In genomic region chr1:201885531-201886075, GRCh38 we compare ENCODE assay signal across 15 cellular contexts. TPM values are rescaled to one million over a fixed set of nuclear protein-coding genes. Genes with fewer than 3 reads are reported as not detected.
A peak's percentile ranks its signal among the peaks of the same experiment; 100 is the strongest.
DNase-seq lines count a peak whose midpoint lies in the region; ATAC-seq and TF ChIP-seq lines count a peak whose summit lies in the region.
"Had no signal": no experiment of that assay in that cellular context is flagged by ENCODE, and none has a peak within 500 bp of the region (broad histone marks: within the 10 kb centered on the region; RNA-seq: fewer than 3 reads in every experiment).

No MANE protein-coding gene starts in this region.

- H3K9me3 Mint-ChIP-seq in GM23338, result no peaks in the 10 kb centered on the region; the same call in 2 of the 3 replicates

- no peaks in the 10 kb centered on the region for H3K79me2 ChIP-seq in GM23338 (replicated peaks; ENCODE audit: insufficient read depth)
- H3K79me2 ChIP-seq in fibroblast of lung (ENCODE audit: control insufficient read depth, insufficient read depth, low read length), result no peaks in the 10 kb centered on the region

- peaks cover 10% of the 10 kb centered on the region for H3K4me1 ChIP-seq in GM23338 (ENCODE audit: insufficient read depth)
- peaks cover 28% of the 10 kb centered on the region for H3K4me1 ChIP-seq in fibroblast of lung (ENCODE audit: control insufficient read depth, extremely low read depth, insufficient read depth, low read length)
- H3K4me1 ChIP-seq in skeletal muscle tissue (ENCODE audit: control insufficient read depth in 3 of 3, insufficient read depth in 3 of 3, low read length in 3 of 3), result peaks cover 79 to 93% (median 81%) of the 10 kb centered on the region in 3 donors

- H3K4me2 ChIP-seq in GM23338 (no peak overlapping the region), fibroblast of lung (ENCODE audit: extremely low read depth, insufficient read depth, low read length) (no peak overlapping the region)

- no peak overlapping the region for H2AFZ ChIP-seq in GM23338
- H2AFZ ChIP-seq in fibroblast of lung (ENCODE audit: low read length), result no peak overlapping the region

- H3K4me3 Mint-ChIP-seq in GM23338, result no peak overlapping the region

- H4K20me1 ChIP-seq in GM23338 (replicated peaks; ENCODE audit: insufficient read depth) (no peaks in the 10 kb centered on the region), fibroblast of lung (ENCODE audit: control insufficient read depth, extremely low read depth, insufficient read depth, low read length) (no peaks in the 10 kb centered on the region)

- no peaks in the 10 kb centered on the region for H3K9me2 ChIP-seq in GM23338 (ENCODE audit: insufficient read depth)

- H3K27me3 Mint-ChIP-seq in GM23338 (ENCODE audit: insufficient read depth, low read depth, poor library complexity), result peaks cover 15% of the 10 kb centered on the region

- peak overlapping the region; percentile 42; the same call in 1 of the 2 replicates for H3K27ac Mint-ChIP-seq in GM23338
- H3K27ac Mint-ChIP-seq: progenitor cell of endocrine pancreas had no signal

- H3K27me3 ChIP-seq in GM23338 (ENCODE audit: insufficient read depth), result peaks cover 26% of the 10 kb centered on the region
- no peaks in the 10 kb centered on the region for H3K27me3 ChIP-seq in fibroblast of lung (ENCODE audit: control insufficient read depth, insufficient read depth, low read length)
- no peaks in the 10 kb centered on the region for H3K27me3 ChIP-seq in skeletal muscle tissue (ENCODE audit: control insufficient read depth in 3 of 3, insufficient read depth in 3 of 3, low read length in 3 of 3)
- H3K27me3 ChIP-seq: uterus had no signal

- H3K4me3 ChIP-seq in GM23338 (no peak overlapping the region), fibroblast of lung (replicated peaks in 1 of 4; ENCODE audit: control extremely low read depth in 1 of 4, insufficient read depth in 1 of 4, low read depth in 3 of 4, low read length in 4 of 4) (no peak overlapping the region), skeletal muscle tissue (ENCODE audit: low read length in 3 of 3) (no peak overlapping the region)
- H3K4me3 ChIP-seq: uterus had no signal

- H3K36me3 ChIP-seq in GM23338 (ENCODE audit: insufficient read depth) (no peaks in the 10 kb centered on the region), fibroblast of lung (ENCODE audit: control insufficient read depth, insufficient read depth, low read length) (no peaks in the 10 kb centered on the region), skeletal muscle tissue (ENCODE audit: control insufficient read depth in 3 of 3, insufficient read depth in 3 of 3, low read length in 3 of 3) (peaks cover 4 to 6% (median 6%) of the 10 kb centered on the region in 3 donors)
- H3K36me3 ChIP-seq: uterus had no signal

- no peaks in the 10 kb centered on the region for H3K36me3 Mint-ChIP-seq in GM23338 (ENCODE audit: low read depth)

- no peak; the same call in 2 of the 3 replicates for ATAC-seq in GM23338
- no peak for ATAC-seq in HG03039 (IDR thresholded peaks at IDR 0.05; ENCODE audit: unreplicated experiment)
- ATAC-seq: left colon, Panc1 had no signal

- no peak overlapping the region for H3K27ac ChIP-seq in GM23338 (ENCODE audit: low read depth)
- H3K27ac ChIP-seq in fibroblast of lung (ENCODE audit: insufficient read depth, low read length), result no peak overlapping the region
- peak overlapping the region; percentile 96 for H3K27ac ChIP-seq in skeletal muscle tissue (ENCODE audit: low read depth, low read length)
- H3K27ac ChIP-seq: uterus had no signal

- TF ChIP-seq CTCF in GM23338 (conservative IDR thresholded peaks at IDR 0.05; ENCODE audit: low read depth in 2 of 2) (no peak), fibroblast of lung (conservative IDR thresholded peaks at IDR 0.05 in 1 of 2, IDR thresholded peaks at IDR 0.05 in 1 of 2; ENCODE audit: low read depth in 1 of 2, low read length in 2 of 2) (no peak)

- H3K9ac ChIP-seq in fibroblast of lung (ENCODE audit: insufficient read depth, low read length), result no peak overlapping the region
- H3K9ac ChIP-seq in skeletal muscle tissue (ENCODE audit: low read depth in 1 of 3, low read length in 3 of 3), result peak overlapping the region; percentile 32 to 72 (median 65)

- H3K4me1 Mint-ChIP-seq in GM23338, result peaks cover 33% of the 10 kb centered on the region

- in situ Hi-C loops in G401 (cut with HindIII; ENCODE audit: low sequenced_read_pairs), result no loop called here

- H3F3A ChIP-seq in GM23338 (replicated peaks; ENCODE audit: low read depth), result 0 out of 2 replicates have a peak, but pooled peaks cover 6% of the 10 kb centered on the region

- DNase-seq in GM23338 (ENCODE audit: low spot score) (no peak), RPMI7951 (ENCODE audit: low read depth) (peak; percentile 59), fibroblast of lung (ENCODE audit: low read depth in 2 of 2) (peak; percentile 44 to 87), SK-N-DZ (ENCODE audit: low spot score) (no peak), G401 (ENCODE audit: low spot score) (no peak), middle frontal gyrus (ENCODE audit: extremely low spot score, low spot score) (no peak)
- DNase-seq: activated CD4-positive, alpha-beta T cell treated with anti-CD3 and anti-CD28 coated beads for 1 hour; activated naive CD4-positive, alpha-beta T cell treated with Interleukin-2 at 50 U/mL for 16 hours; left colon; NCI-H1694 treated with DMSO at 0.1 percent for 48 hours had no signal

- no peaks in the 10 kb centered on the region for H3K9me3 ChIP-seq in fibroblast of lung (ENCODE audit: control insufficient read depth, insufficient read depth, low read depth, low read length)
- no peaks in the 10 kb centered on the region for H3K9me3 ChIP-seq in skeletal muscle tissue (ENCODE audit: control insufficient read depth in 3 of 3, low read length in 3 of 3)
- H3K9me3 ChIP-seq: uterus had no signal

TF ChIP-seq in GM23338, 12 proteins besides CTCF, POLR2A, EP300 and RAD21 (continues in another document):
- TF ChIP-seq REST (IDR thresholded peaks at IDR 0.05; ENCODE audit: unreplicated experiment), result no peak
- no peak for TF ChIP-seq CREB1 (CRISPR knock-in tag; IDR thresholded peaks at IDR 0.05; ENCODE audit: low read depth)
- TF ChIP-seq EZH2phosphoT487 (IDR thresholded peaks at IDR 0.05; ENCODE audit: unreplicated experiment), result no peak
- no peak for TF ChIP-seq JUNB (IDR thresholded peaks at IDR 0.05; ENCODE audit: unreplicated experiment)
- no peak for TF ChIP-seq ZNF114 (CRISPR knock-in tag; IDR thresholded peaks at IDR 0.05)
- no peak for TF ChIP-seq NANOG (IDR thresholded peaks at IDR 0.05; ENCODE audit: borderline replicate concordance)
- TF ChIP-seq STAT1 (IDR thresholded peaks at IDR 0.05; ENCODE audit: unreplicated experiment), result no peak
- TF ChIP-seq EZH2 (IDR thresholded peaks at IDR 0.05; ENCODE audit: low read depth, unreplicated experiment), result no peak
- TF ChIP-seq ZNF331 (CRISPR knock-in tag; IDR thresholded peaks at IDR 0.05; ENCODE audit: low read depth), result no peak

RNA-seq across cellular contexts. Expression of gene SHISA4, which starts 3.1 kb away (rescaled TPM):
- 3.8 and 9.2 TPM in 2 replicates for total RNA-seq in GM23338 (2014; rRNA removed; shearing (Covaris generic))
- polyA plus RNA-seq in GM23338 (2016; fragmentation: Nextera tagmentation; extraction: Ambion mirVana) (5.4 and 8.0 TPM in 2 replicates), fibroblast of lung (19.0 and 19.2 TPM in 2 replicates)
- 22.3 and 30.4 TPM in 2 replicates for total RNA-seq in RPMI7951 (2014; rRNA removed; shearing (Covaris generic))
- total RNA-seq in fibroblast of lung (15.4 and 27.1 TPM in 2 replicates), skeletal muscle tissue (50.1 TPM)
- 33.9 and 36.0 TPM in 2 replicates for polyA plus RNA-seq in fibroblast of lung (2012)
- polyA minus RNA-seq in fibroblast of lung (ENCODE audit: low replicate concordance), result 85.3 and 92.1 TPM in 2 replicates
- 0.80 and 1.4 TPM in 2 replicates for polyA plus RNA-seq in SK-N-DZ (2014; cell fraction: cytosol; rRNA removed)
- 3.4 and 5.6 TPM in 2 replicates for polyA plus RNA-seq in SK-N-DZ (2014; cell fraction: nucleus; rRNA removed)
- total RNA-seq in G401 (2014; rRNA removed; shearing (Covaris generic)), result 0.31 and 4.2 TPM in 2 replicates

RNA-seq across cellular contexts. Expression of gene IPO9, which starts 56.6 kb away (rescaled TPM):
- 41.1 and 47.6 TPM in 2 replicates for total RNA-seq in GM23338 (2014; rRNA removed; shearing (Covaris generic))
- polyA plus RNA-seq in GM23338 (2016; fragmentation: Nextera tagmentation; extraction: Ambion mirVana) (70.8 and 87.4 TPM in 2 replicates), fibroblast of lung (29.2 and 44.5 TPM in 2 replicates)
- 16.7 and 22.9 TPM in 2 replicates for total RNA-seq in RPMI7951 (2014; rRNA removed; shearing (Covaris generic))
- total RNA-seq in fibroblast of lung (19.0 and 28.4 TPM in 2 replicates), skeletal muscle tissue (19.3 TPM)
- polyA plus RNA-seq in fibroblast of lung (2012), result 31.8 and 46.4 TPM in 2 replicates
- polyA minus RNA-seq in fibroblast of lung (ENCODE audit: low replicate concordance), result 54.0 and 56.7 TPM in 2 replicates
- 37.2 and 48.1 TPM in 2 replicates for polyA plus RNA-seq in SK-N-DZ (2014; cell fraction: cytosol; rRNA removed)
- polyA plus RNA-seq in SK-N-DZ (2014; cell fraction: nucleus; rRNA removed), result 31.9 and 41.7 TPM in 2 replicates
- 22.9 and 32.7 TPM in 2 replicates for total RNA-seq in G401 (2014; rRNA removed; shearing (Covaris generic))

Comparison
In these comparisons a context has a peak if more than half of its experiments do, and no peak if none do; other contexts are left out.
1. DNase-seq: peak in RPMI7951 (single experiment) and fibroblast of lung (2 of 2); none in GM23338 (single experiment), SK-N-DZ (single experiment), G401 (single experiment) and middle frontal gyrus (single experiment).